13 cellular contexts compared by ENCODE assay signal in the genomic region with DNA sequence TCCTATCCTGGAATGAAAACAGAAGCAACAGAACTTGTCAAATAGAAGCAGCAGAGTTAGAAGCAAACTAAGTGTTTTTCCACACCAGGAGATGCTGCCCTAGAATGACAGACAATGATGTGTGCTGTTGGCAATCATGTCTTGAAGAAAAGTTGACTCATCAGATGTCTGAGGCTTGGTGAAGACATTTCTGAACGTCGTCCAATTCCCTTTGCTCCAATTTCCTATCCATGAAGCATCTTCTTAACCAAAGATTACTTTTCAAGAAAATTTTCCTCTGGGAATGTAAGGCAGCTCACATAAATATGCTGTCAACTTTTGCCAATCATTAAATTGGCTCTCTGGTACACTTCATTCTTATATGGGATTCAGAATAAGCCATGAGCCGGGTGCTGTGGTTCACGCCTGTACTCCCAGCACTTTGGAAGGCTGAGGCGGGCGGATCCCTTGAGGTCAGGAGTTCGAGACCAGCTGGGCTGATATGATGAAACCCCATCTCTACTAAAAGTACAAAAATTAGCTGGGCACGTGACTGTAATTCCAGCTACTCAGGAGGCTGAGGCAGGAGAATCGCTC. TPM values are rescaled to one million over a fixed set of nuclear protein-coding genes. Genes with fewer than 3 reads are reported as not detected.
DNase-seq lines count a peak whose midpoint lies in the region; ATAC-seq and TF ChIP-seq lines count a peak whose summit lies in the region.
"Had no signal": no experiment of that assay in that cellular context is flagged by ENCODE, and none has a peak within 500 bp of the region (broad histone marks: within the 10 kb centered on the region; RNA-seq: fewer than 3 reads in every experiment).

No MANE protein-coding gene starts in this region.

- no peaks in the 10 kb centered on the region for H3K9me3 Mint-ChIP-seq in glutamatergic neuron (ENCODE audit: unreplicated experiment)
- no peaks in the 10 kb centered on the region for H3K9me3 Mint-ChIP-seq in activated T-helper 1 cell treated with anti-CD3 and anti-CD28 coated beads, Interleukin-12 subunit alpha, Interleukin-12 subunit beta, Interleukin-2, Interleukin-4 antibody, amounts not matched to agents 30 ng/mL and 10 ng/mL and 1 ng/mL, durations not matched to agents 14 hours and 24 hours and 36 hours

- H3K4me3 ChIP-seq in AG04450 (ENCODE audit: low read depth, low read length) (no peak overlapping the region), mucosa of descending colon (no peak overlapping the region)

- no peaks in the 10 kb centered on the region for H3K27me3 ChIP-seq in AG04450 (ENCODE audit: control insufficient read depth, insufficient read depth, low read length)

- intact Hi-C loops in mucosa of descending colon (cut with DNase I, micrococcal nuclease): no loop called here
- intact Hi-C loops in activated T-helper 1 cell treated with anti-CD3 and anti-CD28 coated beads, Interleukin-12 subunit alpha, Interleukin-12 subunit beta, Interleukin-2, Interleukin-4 antibody, amounts not matched to agents 30 ng/mL and 10 ng/mL and 1 ng/mL, durations not matched to agents 14 hours and 24 hours and 36 hours (cut with micrococcal nuclease): no loop called here

- CTCF ChIA-PET in AG04450 (lab: Charles Lee): no interaction called here

- peaks cover 6% of the 10 kb centered on the region; the same call in 1 of the 2 replicates for H3K9me3 ChIP-seq in AG04450 (ENCODE audit: control insufficient read depth, insufficient read depth, low read length)
- H3K9me3 ChIP-seq in mucosa of descending colon: no peaks in the 10 kb centered on the region

- H3K4me1 Mint-ChIP-seq in glutamatergic neuron (ENCODE audit: low read depth, unreplicated experiment): peaks cover 4% of the 10 kb centered on the region
- no peaks in the 10 kb centered on the region for H3K4me1 Mint-ChIP-seq in activated T-helper 1 cell treated with anti-CD3 and anti-CD28 coated beads, Interleukin-12 subunit alpha, Interleukin-12 subunit beta, Interleukin-2, Interleukin-4 antibody, amounts not matched to agents 30 ng/mL and 10 ng/mL and 1 ng/mL, durations not matched to agents 14 hours and 24 hours and 36 hours (ENCODE audit: low read depth)
- H3K4me1 Mint-ChIP-seq: CD4-positive, alpha-beta memory T cell had no signal

- peak overlapping the region; percentile 32 for H3K27ac ChIP-seq in AG04450 (ENCODE audit: low read depth, low read length)

- TF ChIP-seq CTCF in AG04450 (IDR thresholded peaks at IDR 0.05; ENCODE audit: low read depth, low read length) (no peak), mucosa of descending colon (IDR thresholded peaks at IDR 0.05) (no peak), glutamatergic neuron (IDR thresholded peaks at IDR 0.05; ENCODE audit: partially characterized antibody, unreplicated experiment) (no peak)

- H3K27me3 Mint-ChIP-seq in glutamatergic neuron (ENCODE audit: unreplicated experiment): no peaks in the 10 kb centered on the region
- H3K27me3 Mint-ChIP-seq in activated T-helper 1 cell treated with anti-CD3 and anti-CD28 coated beads, Interleukin-12 subunit alpha, Interleukin-12 subunit beta, Interleukin-2, Interleukin-4 antibody, amounts not matched to agents 30 ng/mL and 10 ng/mL and 1 ng/mL, durations not matched to agents 14 hours and 24 hours and 36 hours (ENCODE audit: insufficient read depth): peaks cover 19% of the 10 kb centered on the region

- DNase-seq in AG04450 (ENCODE audit: low read depth, low spot score) (peak; percentile 67), M059J (ENCODE audit: low read depth) (peak; percentile 96), dermis blood vessel endothelial cell (peak; percentile 78), mucosa of descending colon (no peak), glutamatergic neuron (no peak), OCI-M1 (lab: John Stamatoyannopoulos, UW) (no peak)
- no peak for DNase-seq in activated T-helper 1 cell treated with anti-CD3 and anti-CD28 coated beads, Interleukin-12 subunit alpha, Interleukin-12 subunit beta, Interleukin-2, Interleukin-4 antibody, amounts not matched to agents 30 ng/mL and 10 ng/mL and 1 ng/mL, durations not matched to agents 14 hours and 24 hours and 36 hours (ENCODE audit: low spot score)
- DNase-seq: CD4-positive, alpha-beta memory T cell; cortex of kidney; MV-4-11; SIG-M5; stimulated activated CD4-positive, alpha-beta T cell treated with anti-CD3 and anti-CD28 coated beads, Interleukin-2, amount 100 ng/mL, for 24 hours had no signal

- ATAC-seq in mucosa of descending colon: peak; percentile 25
- no peak for ATAC-seq in HG03039 (IDR thresholded peaks at IDR 0.05; ENCODE audit: unreplicated experiment)

- H3K36me3 ChIP-seq in mucosa of descending colon (ENCODE audit: low read depth): no peaks in the 10 kb centered on the region

- H3K36me3 Mint-ChIP-seq in glutamatergic neuron (ENCODE audit: unreplicated experiment): no peaks in the 10 kb centered on the region
- no peaks in the 10 kb centered on the region for H3K36me3 Mint-ChIP-seq in activated T-helper 1 cell treated with anti-CD3 and anti-CD28 coated beads, Interleukin-12 subunit alpha, Interleukin-12 subunit beta, Interleukin-2, Interleukin-4 antibody, amounts not matched to agents 30 ng/mL and 10 ng/mL and 1 ng/mL, durations not matched to agents 14 hours and 24 hours and 36 hours (ENCODE audit: low read depth)
- H3K36me3 Mint-ChIP-seq: CD4-positive, alpha-beta memory T cell had no signal

- peaks cover 3% of the 10 kb centered on the region for H3K4me1 ChIP-seq in mucosa of descending colon (ENCODE audit: low read depth)

- no peak overlapping the region for H3K27ac Mint-ChIP-seq in glutamatergic neuron (ENCODE audit: unreplicated experiment)
- H3K27ac Mint-ChIP-seq in activated T-helper 1 cell treated with anti-CD3 and anti-CD28 coated beads, Interleukin-12 subunit alpha, Interleukin-12 subunit beta, Interleukin-2, Interleukin-4 antibody, amounts not matched to agents 30 ng/mL and 10 ng/mL and 1 ng/mL, durations not matched to agents 14 hours and 24 hours and 36 hours: no peak overlapping the region
- H3K27ac Mint-ChIP-seq: CD4-positive, alpha-beta memory T cell had no signal

- POLR2A ChIA-PET in AG04450 (lab: Yijun Ruan, JAX): interaction anchor here (1.0 to 2.1 kb wide), 3 partner anchors 10 to 24 kb away, joined by 3 to 8 read pairs (median 3); no protein-coding TSS in a partner anchor

- no peak overlapping the region for H3K4me3 Mint-ChIP-seq in glutamatergic neuron (ENCODE audit: unreplicated experiment)
- no peak overlapping the region for H3K4me3 Mint-ChIP-seq in activated T-helper 1 cell treated with anti-CD3 and anti-CD28 coated beads, Interleukin-12 subunit alpha, Interleukin-12 subunit beta, Interleukin-2, Interleukin-4 antibody, amounts not matched to agents 30 ng/mL and 10 ng/mL and 1 ng/mL, durations not matched to agents 14 hours and 24 hours and 36 hours
- H3K4me3 Mint-ChIP-seq: CD4-positive, alpha-beta memory T cell had no signal

RNA-seq across cellular contexts. Expression of a gene that starts 34.6 kb away (rescaled TPM):
- polyA plus RNA-seq in AG04450 (2011; rRNA removed): 66.8 and 82.2 TPM in 2 replicates
- 21.3 and 40.9 TPM in 2 replicates for polyA minus RNA-seq in AG04450 (2011; rRNA and poly(A)+ RNA removed)
- total RNA-seq in M059J (2014; rRNA removed; shearing (Covaris generic)): 93.4 and 148 TPM in 2 replicates
- total RNA-seq in dermis blood vessel endothelial cell (57.7 and 72.7 TPM in 2 replicates), mucosa of descending colon (10 to 100 TPM; 28.1 to 38.8 (median 37.2) TPM), glutamatergic neuron (ENCODE audit: unreplicated experiment) (46.3 TPM)
- 92.3 and 92.8 TPM in 2 replicates for total RNA-seq in activated T-helper 1 cell treated with anti-CD3 and anti-CD28 coated beads, Interleukin-12 subunit alpha, Interleukin-12 subunit beta, Interleukin-2, Interleukin-4 antibody, amounts not matched to agents 30 ng/mL and 10 ng/mL and 1 ng/mL, durations not matched to agents 14 hours and 24 hours and 36 hours

Comparison
In these comparisons a context has a peak if more than half of its experiments do, and no peak if none do; other contexts are left out.
1. DNase-seq: peak in AG04450 (single experiment), M059J (single experiment) and dermis blood vessel endothelial cell (single experiment); none in mucosa of descending colon (0 of 3), glutamatergic neuron (single experiment), activated T-helper 1 cell treated with anti-CD3 and anti-CD28 coated beads, Interleukin-12 subunit alpha, Interleukin-12 subunit beta, Interleukin-2, Interleukin-4 antibody, amounts not matched to agents 30 ng/mL and 10 ng/mL and 1 ng/mL, durations not matched to agents 14 hours and 24 hours and 36 hours (single experiment) and OCI-M1 (single experiment).